In genomic region chr12:9636807-9637206, GRCh38 we compare ENCODE assay signal across 21 cellular contexts. TPM values are rescaled to one million over a fixed set of nuclear protein-coding genes. Genes with fewer than 3 reads are reported as not detected.
DNase-seq lines count a peak whose midpoint lies in the region; ATAC-seq and TF ChIP-seq lines count a peak whose summit lies in the region.
"Had no signal": no experiment of that assay in that cellular context is flagged by ENCODE, and none has a peak within 500 bp of the region (broad histone marks: within the 10 kb centered on the region; RNA-seq: fewer than 3 reads in every experiment).

No MANE protein-coding gene starts in this region.

- no peaks in the 10 kb centered on the region for H3K27me3 ChIP-seq in GM23338 (ENCODE audit: insufficient read depth)
- no peaks in the 10 kb centered on the region for H3K27me3 ChIP-seq in trophoblast cell (ENCODE audit: insufficient read depth, low read length)
- H3K27me3 ChIP-seq: dorsolateral prefrontal cortex, heart left ventricle, upper lobe of right lung had no signal

- H2BK120ac ChIP-seq in trophoblast cell (ENCODE audit: insufficient read depth, low read length, poor library complexity), result no peak overlapping the region

- 0 out of 2 replicates have a peak, but pooled peaks cover 5% of the 10 kb centered on the region for H3K9me2 ChIP-seq in GM23338 (ENCODE audit: insufficient read depth)

- CTCF ChIA-PET in activated CD4-positive, alpha-beta T cell treated with anti-CD3 and anti-CD28 coated beads for 36 hours (lab: Charles Lee), result interaction anchor here (0.7 to 5.8 kb wide), 5 partner anchors 12 to 114 kb away, joined by 3 to 53 read pairs (median 4); no protein-coding TSS in a partner anchor

- no CpG with 5 or more reads among the region's 7 CpGs for WGBS in trophoblast cell (ENCODE audit: extremely low coverage, insufficient coverage, insufficient read length)

- H2BK12ac ChIP-seq in trophoblast cell (ENCODE audit: low read length), result no peak overlapping the region

- H3K23ac ChIP-seq in trophoblast cell (ENCODE audit: low read length), result no peak overlapping the region

- peaks cover 3% of the 10 kb centered on the region for H3K79me1 ChIP-seq in trophoblast cell (ENCODE audit: low read length)

- no peak overlapping the region for H3K4me3 Mint-ChIP-seq in activated CD4-positive, alpha-beta T cell treated with anti-CD3 and anti-CD28 coated beads for 36 hours
- no peak overlapping the region for H3K4me3 Mint-ChIP-seq in GM23338
- no peak overlapping the region for H3K4me3 Mint-ChIP-seq in activated naive CD8-positive, alpha-beta T cell
- H3K4me3 Mint-ChIP-seq: natural killer cell treated with Interleukin-12 subunit alpha and Interleukin-12 subunit beta and Interleukin-15 and Interleukin-18, amount 100 ng/mL, for 72 hours had no signal

- no peak for DNase-seq in activated CD4-positive, alpha-beta T cell treated with anti-CD3 and anti-CD28 coated beads for 36 hours
- no peak for DNase-seq in activated CD4-positive, alpha-beta T cell treated with anti-CD3 and anti-CD28 coated beads for 4 hours
- DNase-seq in GM23338 (ENCODE audit: low spot score) (peak; percentile 35), trophoblast cell (no peak), AG08396 (ENCODE audit: low spot score) (no peak)
- DNase-seq: activated naive CD4-positive, alpha-beta T cell treated with anti-CD3 and anti-CD28 coated beads, Interleukin-2, amount 50 U/mL, for 16 hours; dorsolateral prefrontal cortex; heart left ventricle; IMR-90; islet precursor cell; NCI-H2081 treated with DMSO at 0.1 percent for 48 hours; NCI-H526; psoas muscle; stimulated activated naive CD4-positive, alpha-beta T cell treated with Interleukin-2 at 50 U/mL for 16 hours; upper lobe of right lung had no signal

- H2AFZ ChIP-seq in GM23338 (no peak overlapping the region), trophoblast cell (ENCODE audit: insufficient read depth, low read length, poor library complexity) (no peak overlapping the region)

- H3K36me3 ChIP-seq in GM23338 (ENCODE audit: insufficient read depth), result no peaks in the 10 kb centered on the region
- H3K36me3 ChIP-seq in trophoblast cell (ENCODE audit: control insufficient read depth in 1 of 2, insufficient read depth in 2 of 2, low read length in 2 of 2), result no peaks in the 10 kb centered on the region
- H3K36me3 ChIP-seq: heart left ventricle, upper lobe of right lung had no signal

- intact Hi-C loops in activated CD4-positive, alpha-beta T cell treated with anti-CD3 and anti-CD28 coated beads for 36 hours (cut with DNase I, micrococcal nuclease), result loop anchor here (5.0 to 10.0 kb wide), 3 partner anchors 40 to 508 kb away; no protein-coding TSS in a partner anchor

- H3K27ac ChIP-seq in GM23338 (ENCODE audit: low read depth) (no peak overlapping the region), trophoblast cell (ENCODE audit: low read depth, low read length) (no peak overlapping the region)
- H3K27ac ChIP-seq: dorsolateral prefrontal cortex, psoas muscle, upper lobe of right lung had no signal

- H3K4ac ChIP-seq in trophoblast cell (ENCODE audit: low read depth, low read length), result no peak overlapping the region

- no peak overlapping the region for H4K12ac ChIP-seq in trophoblast cell (ENCODE audit: low read depth, low read length)

- no peak overlapping the region for H3K9ac ChIP-seq in trophoblast cell (ENCODE audit: low read length)

- H3K4me3 ChIP-seq in GM23338 (no peak overlapping the region), trophoblast cell (ENCODE audit: low read depth, low read length) (peak overlapping the region; percentile 53)
- H3K4me3 ChIP-seq: dorsolateral prefrontal cortex, heart left ventricle, psoas muscle, upper lobe of right lung had no signal

- H3K4me2 ChIP-seq in GM23338 (no peak overlapping the region), trophoblast cell (ENCODE audit: low read length) (no peak overlapping the region)

- H2AK5ac ChIP-seq in trophoblast cell (ENCODE audit: low read length), result no peak overlapping the region

- H2BK5ac ChIP-seq in trophoblast cell (ENCODE audit: low read depth, low read length, poor library complexity), result no peak overlapping the region

- H3K4me1 Mint-ChIP-seq in activated CD4-positive, alpha-beta T cell treated with anti-CD3 and anti-CD28 coated beads for 36 hours, result peaks cover 43% of the 10 kb centered on the region
- no peaks in the 10 kb centered on the region for H3K4me1 Mint-ChIP-seq in GM23338
- H3K4me1 Mint-ChIP-seq in activated naive CD8-positive, alpha-beta T cell (ENCODE audit: low read depth), result peaks cover 74% of the 10 kb centered on the region

- H3K4me1 ChIP-seq in GM23338 (ENCODE audit: insufficient read depth) (no peaks in the 10 kb centered on the region), trophoblast cell (ENCODE audit: control insufficient read depth in 1 of 2, insufficient read depth in 2 of 2, low read length in 2 of 2) (no peaks in the 10 kb centered on the region)
- H3K4me1 ChIP-seq: psoas muscle had no signal

- no peak overlapping the region for H4K91ac ChIP-seq in trophoblast cell (ENCODE audit: low read depth, low read length)

- TF ChIP-seq CTCF in GM23338 (conservative IDR thresholded peaks at IDR 0.05; ENCODE audit: low read depth in 2 of 2), result peak; percentile 40 to 41; a peak in 3 of 4 replicates

- POLR2A ChIA-PET in activated CD4-positive, alpha-beta T cell treated with anti-CD3 and anti-CD28 coated beads for 36 hours (lab: Charles Lee), result interaction anchor here (0.6 kb wide), 1 partner anchor 28 kb away, joined by 3 read pairs; no protein-coding TSS in a partner anchor

- no peak overlapping the region for H4K8ac ChIP-seq in trophoblast cell (ENCODE audit: low read depth, low read length)

- peaks cover 16% of the 10 kb centered on the region for H3K9me3 Mint-ChIP-seq in activated CD4-positive, alpha-beta T cell treated with anti-CD3 and anti-CD28 coated beads for 36 hours (ENCODE audit: low read depth)
- peaks cover 54% of the 10 kb centered on the region for H3K9me3 Mint-ChIP-seq in GM23338
- no peaks in the 10 kb centered on the region for H3K9me3 Mint-ChIP-seq in activated naive CD8-positive, alpha-beta T cell (ENCODE audit: low read depth)
- H3K9me3 Mint-ChIP-seq: natural killer cell treated with Interleukin-12 subunit alpha and Interleukin-12 subunit beta and Interleukin-15 and Interleukin-18, amount 100 ng/mL, for 72 hours had no signal

- H3K79me2 ChIP-seq in GM23338 (replicated peaks; ENCODE audit: insufficient read depth), result no peaks in the 10 kb centered on the region
- H3K79me2 ChIP-seq in trophoblast cell (ENCODE audit: control insufficient read depth, insufficient read depth, low read length, poor library complexity), result no peaks in the 10 kb centered on the region

- ATAC-seq in activated CD4-positive, alpha-beta T cell treated with anti-CD3 and anti-CD28 coated beads for 36 hours, result no peak
- no peak for ATAC-seq in GM23338
- no peak for ATAC-seq in GM21526 (IDR thresholded peaks at IDR 0.05; ENCODE audit: low FRiP score, unreplicated experiment)
- ATAC-seq in GM19328 (IDR thresholded peaks at IDR 0.05; ENCODE audit: unreplicated experiment), result no peak
- ATAC-seq: heart left ventricle; natural killer cell treated with Interleukin-12 subunit alpha and Interleukin-12 subunit beta and Interleukin-15 and Interleukin-18, amount 100 ng/mL, for 72 hours; psoas muscle; upper lobe of right lung had no signal

- peaks cover 48% of the 10 kb centered on the region for H3K36me3 Mint-ChIP-seq in activated CD4-positive, alpha-beta T cell treated with anti-CD3 and anti-CD28 coated beads for 36 hours (ENCODE audit: low read depth)
- peaks cover 55% of the 10 kb centered on the region for H3K36me3 Mint-ChIP-seq in GM23338 (ENCODE audit: low read depth)
- peaks cover 12% of the 10 kb centered on the region for H3K36me3 Mint-ChIP-seq in activated naive CD8-positive, alpha-beta T cell

- H3K14ac ChIP-seq in trophoblast cell (ENCODE audit: low read length), result no peak overlapping the region

- H3K27me3 Mint-ChIP-seq in activated CD4-positive, alpha-beta T cell treated with anti-CD3 and anti-CD28 coated beads for 36 hours, result no peaks in the 10 kb centered on the region
- peaks cover 9% of the 10 kb centered on the region for H3K27me3 Mint-ChIP-seq in GM23338 (ENCODE audit: insufficient read depth, low read depth, poor library complexity)
- H3K27me3 Mint-ChIP-seq in activated naive CD8-positive, alpha-beta T cell, result no peaks in the 10 kb centered on the region
- H3K27me3 Mint-ChIP-seq: natural killer cell treated with Interleukin-12 subunit alpha and Interleukin-12 subunit beta and Interleukin-15 and Interleukin-18, amount 100 ng/mL, for 72 hours had no signal

- H4K20me1 ChIP-seq in GM23338 (replicated peaks; ENCODE audit: insufficient read depth), result no peaks in the 10 kb centered on the region

- peak overlapping the region; percentile 10 for H3K27ac Mint-ChIP-seq in activated CD4-positive, alpha-beta T cell treated with anti-CD3 and anti-CD28 coated beads for 36 hours
- no peak overlapping the region for H3K27ac Mint-ChIP-seq in GM23338
- H3K27ac Mint-ChIP-seq in activated naive CD8-positive, alpha-beta T cell, result peak overlapping the region; percentile 94

- no peaks in the 10 kb centered on the region for H3K9me3 ChIP-seq in trophoblast cell (ENCODE audit: insufficient read depth, low read depth, low read length)
- H3K9me3 ChIP-seq: heart left ventricle, psoas muscle, upper lobe of right lung had no signal

- no peaks in the 10 kb centered on the region for H3F3A ChIP-seq in GM23338 (replicated peaks; ENCODE audit: low read depth)

- H3K18ac ChIP-seq in trophoblast cell (ENCODE audit: low read length), result no peak overlapping the region

RNA-seq across cellular contexts. Expression of gene KLRB1, which starts 29.1 kb away (rescaled TPM):
- total RNA-seq in activated CD4-positive, alpha-beta T cell treated with anti-CD3 and anti-CD28 coated beads for 36 hours, result under 1 TPM; 0.40 to 0.87 TPM
- not detected in 2 replicates for total RNA-seq in GM23338 (2014; rRNA removed; shearing (Covaris generic))
- 0.18 TPM in 1 of 2 replicates, not detected in the other for polyA plus RNA-seq in GM23338 (2016; fragmentation: Nextera tagmentation; extraction: Ambion mirVana)
- not detected in 2 replicates for polyA plus RNA-seq in trophoblast cell (2013)
- total RNA-seq: IMR-90, lung microvascular endothelial cell, RPMI7951 had no signal
- polyA plus RNA-seq: IMR-90 had no signal

RNA-seq across cellular contexts. Expression of gene CLEC2D, which starts 32.7 kb away (rescaled TPM):
- 100 to 1,000 TPM; 190 to 212 TPM for total RNA-seq in activated CD4-positive, alpha-beta T cell treated with anti-CD3 and anti-CD28 coated beads for 36 hours
- 3.8 and 7.1 TPM in 2 replicates for total RNA-seq in GM23338 (2014; rRNA removed; shearing (Covaris generic))
- polyA plus RNA-seq in GM23338 (2016; fragmentation: Nextera tagmentation; extraction: Ambion mirVana), result 4.6 and 6.9 TPM in 2 replicates
- polyA plus RNA-seq in trophoblast cell (2013), result 2.8 TPM in 2 replicates

Comparison
In these comparisons a context has a peak if more than half of its experiments do, and no peak if none do; other contexts are left out.
1. RNA of gene CLEC2D, which starts 32.7 kb away (total RNA-seq): 190 to 212 TPM in activated CD4-positive, alpha-beta T cell treated with anti-CD3 and anti-CD28 coated beads for 36 hours; 3.8 to 7.1 TPM in GM23338; every median in the first group is over 10 times any median in the second.